1 cellular context compared by ENCODE assay signal in the genomic region with DNA sequence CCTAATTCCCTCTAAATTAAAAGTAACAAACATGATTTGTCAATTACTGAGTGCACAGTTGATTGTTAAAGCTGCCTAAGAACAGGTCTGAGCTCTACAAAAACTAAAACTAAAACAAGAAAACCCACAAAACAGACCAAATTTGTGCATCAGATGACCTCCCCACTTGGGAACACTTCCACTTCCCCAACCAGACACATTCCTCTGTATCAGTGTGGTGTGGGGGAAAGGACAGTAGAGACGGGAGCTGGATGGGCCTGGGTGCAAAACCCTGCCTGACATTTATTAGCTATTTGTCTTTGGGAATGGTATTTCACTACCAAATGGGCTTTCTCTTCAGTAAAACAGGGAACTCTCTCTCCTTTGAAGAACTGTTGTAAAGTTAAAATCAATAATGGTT.
TF ChIP-seq lines count a peak whose summit lies in the region.

No MANE protein-coding gene starts in this region.

TF ChIP-seq in GM12891, 5 proteins besides CTCF, POLR2A, EP300 and RAD21 (continued from another document):
- no peak for TF ChIP-seq TAF1 (IDR thresholded peaks at IDR 0.05; ENCODE audit: low read depth, low read length)
- TF ChIP-seq POLR2AphosphoS5 (IDR thresholded peaks at IDR 0.05; ENCODE audit: low read depth, low read length) = no peak
